1 cellular context compared by ENCODE assay signal in genomic region chr16:85750827-85751641, GRCh38.
TF ChIP-seq lines count a peak whose summit lies in the region.

C16orf74 (minus strand) TSS chr16:85751096; CDS start chr16:85735217, 15,879 bp downstream.

TF ChIP-seq in K562, 482 proteins besides CTCF, POLR2A, EP300 and RAD21 (continued from another document):
- TF ChIP-seq KDM2B (CRISPR knock-in tag; IDR thresholded peaks at IDR 0.05) (no peak), RB1 (IDR thresholded peaks at IDR 0.05; ENCODE audit: low read depth) (peak; percentile 26; the same call in 1 of the 2 replicates), KDM5B (IDR thresholded peaks at IDR 0.05; ENCODE audit: insufficient replicate concordance, low read depth, low read length) (peak; percentile 14)
- TF ChIP-seq, protein P1, sequence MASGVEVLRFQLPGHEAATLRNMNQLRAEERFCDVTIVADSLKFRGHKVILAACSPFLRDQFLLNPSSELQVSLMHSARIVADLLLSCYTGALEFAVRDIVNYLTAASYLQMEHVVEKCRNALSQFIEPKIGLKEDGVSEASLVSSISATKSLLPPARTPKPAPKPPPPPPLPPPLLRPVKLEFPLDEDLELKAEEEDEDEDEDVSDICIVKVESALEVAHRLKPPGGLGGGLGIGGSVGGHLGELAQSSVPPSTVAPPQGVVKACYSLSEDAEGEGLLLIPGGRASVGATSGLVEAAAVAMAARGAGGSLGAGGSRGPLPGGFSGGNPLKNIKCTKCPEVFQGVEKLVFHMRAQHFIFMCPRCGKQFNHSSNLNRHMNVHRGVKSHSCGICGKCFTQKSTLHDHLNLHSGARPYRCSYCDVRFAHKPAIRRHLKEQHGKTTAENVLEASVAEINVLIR (CRISPR knock-in tag; IDR thresholded peaks at IDR 0.05): no peak
